Comparison of ENCODE assay signal across 8 cellular contexts in genomic region chr5:173056783-173057061, GRCh38. TPM values are rescaled to one million over a fixed set of nuclear protein-coding genes. Genes with fewer than 3 reads are reported as not detected.
DNase-seq lines count a peak whose midpoint lies in the region; ATAC-seq, FAIRE-seq and TF ChIP-seq lines count a peak whose summit lies in the region.

No MANE protein-coding gene starts in this region.

- peak overlapping the region; percentile 91 for H3K27ac Mint-ChIP-seq in memory B cell

- FAIRE-seq in bronchial epithelial cell (lab: Jason Lieb, UNC), result no peak

- TF ChIP-seq CTCF in OCI-LY3 (IDR thresholded peaks at IDR 0.05; ENCODE audit: low read depth, low read length) (no peak), bronchial epithelial cell (IDR thresholded peaks at IDR 0.05; ENCODE audit: insufficient read depth, low read length, severe bottlenecking) (no peak), tibial artery (IDR thresholded peaks at IDR 0.05) (no peak)

- no peak overlapping the region for H2AFZ ChIP-seq in OCI-LY3 (ENCODE audit: low read depth, low read length)

- H3K4me3 ChIP-seq in OCI-LY3 (ENCODE audit: low read length) (peak overlapping the region; percentile 94), bronchial epithelial cell (ENCODE audit: low read depth, low read length) (peak overlapping the region; percentile 85), tibial artery (peak overlapping the region; percentile 98 to 99)

- H3K4me1 ChIP-seq in OCI-LY3 (ENCODE audit: low read length) (peaks cover 39% of the 10 kb centered on the region), tibial artery (peaks cover 0 to 47% (median 18%) of the 10 kb centered on the region in 4 donors)

- H3K27ac ChIP-seq in OCI-LY3 (ENCODE audit: low read length) (peak overlapping the region; percentile 56), tibial artery (peak overlapping the region; percentile 98 to 100)

- H3K27me3 ChIP-seq in OCI-LY3 (ENCODE audit: low read depth, low read length), result no peaks in the 10 kb centered on the region; the same call in 1 of the 2 replicates
- H3K27me3 ChIP-seq in bronchial epithelial cell (ENCODE audit: control insufficient read depth, insufficient read depth, low read length), result no peaks in the 10 kb centered on the region
- H3K27me3 ChIP-seq in tibial artery, result no peaks in the 10 kb centered on the region

- H4K20me1 ChIP-seq in OCI-LY3 (ENCODE audit: insufficient read depth, low read length), result no peaks in the 10 kb centered on the region

- H3K79me2 ChIP-seq in OCI-LY3 (ENCODE audit: low read length), result peaks cover 23% of the 10 kb centered on the region

- intact Hi-C loops in tibial artery (cut with DNase I; ENCODE audit: low total_unique reads), result loop anchor here (5.0 kb wide), 1 partner anchor 74 kb away; the partner anchor contains the start of gene ATP6V0E1

- H3K36me3 ChIP-seq in OCI-LY3 (replicated peaks; ENCODE audit: low read depth, low read length) (no peaks in the 10 kb centered on the region), bronchial epithelial cell (ENCODE audit: control insufficient read depth, insufficient read depth, low read length) (no peaks in the 10 kb centered on the region), tibial artery (peaks cover 0 to 6% (median 0%) of the 10 kb centered on the region in 3 donors)

- peak; percentile 31 for ATAC-seq in HG02759 (IDR thresholded peaks at IDR 0.05; ENCODE audit: unreplicated experiment)
- peak; percentile 37 for ATAC-seq in memory B cell (ENCODE audit: low read depth)

- H3K36me3 Mint-ChIP-seq in memory B cell, result no peaks in the 10 kb centered on the region

- peak overlapping the region; percentile 42 for H3K4me2 ChIP-seq in OCI-LY3 (ENCODE audit: low read length)

- DNase-seq in activated T-cell treated with anti-CD3 and anti-CD28 coated beads for 4 hours, result peak; percentile 82
- DNase-seq in activated T-cell treated with anti-CD3 and anti-CD28 coated beads, Interleukin-2, amount 50 U/mL, for 1 hour, result no peak
- DNase-seq in bronchial epithelial cell (ENCODE audit: low read depth), result no peak
- no peak for DNase-seq in memory B cell (ENCODE audit: low spot score in 2 of 2)
- no peak for DNase-seq in tibial artery
- no peak for DNase-seq in erythroblast (lab: John Stamatoyannopoulos, UW)

- peak overlapping the region; percentile 65 for H3K9ac ChIP-seq in OCI-LY3 (ENCODE audit: low read length)

- H3K4me3 Mint-ChIP-seq in memory B cell, result peak overlapping the region; percentile 88

- H3K27me3 Mint-ChIP-seq in memory B cell, result no peaks in the 10 kb centered on the region

- no peaks in the 10 kb centered on the region for H3K9me3 ChIP-seq in OCI-LY3 (ENCODE audit: insufficient read depth, low read length)
- no peaks in the 10 kb centered on the region for H3K9me3 ChIP-seq in tibial artery

- H3K4me1 Mint-ChIP-seq in memory B cell, result peaks cover 21% of the 10 kb centered on the region

- no peak for TF ChIP-seq POLR2A in erythroblast (IDR thresholded peaks at IDR 0.05; ENCODE audit: low read length)

- no peaks in the 10 kb centered on the region for H3K9me3 Mint-ChIP-seq in memory B cell

RNA-seq across cellular contexts. Expression of gene CREBRF, which starts 0.6 kb away (rescaled TPM):
- total RNA-seq in bronchial epithelial cell, result 6.3 and 9.5 TPM in 2 replicates
